19 cellular contexts compared by ENCODE assay signal in genomic region chr10:5502903-5503835, GRCh38. TPM values are rescaled to one million over a fixed set of nuclear protein-coding genes. Genes with fewer than 3 reads are reported as not detected.
DNase-seq lines count a peak whose midpoint lies in the region; FAIRE-seq and TF ChIP-seq lines count a peak whose summit lies in the region.
"Had no signal": no experiment of that assay in that cellular context is flagged by ENCODE, and none has a peak within 500 bp of the region (broad histone marks: within the 10 kb centered on the region; RNA-seq: fewer than 3 reads in every experiment).

No MANE protein-coding gene starts in this region.

- DNase-seq in SIG-M5 treated with dmso at 0.1 percent for 504 hours (lab: John Stamatoyannopoulos, UW; ENCODE audit: unreplicated experiment) (peak; percentile 66), SIG-M5 (lab: John Stamatoyannopoulos, UW) (no peak), NCI-H526 treated with DMSO at 0.1 percent for 48 hours (lab: John Stamatoyannopoulos, UW) (peak; percentile 76), keratinocyte (ENCODE audit: low read depth, low spot score) (no peak), thyroid gland (peak; percentile 90 to 91), ACHN (no peak), G401 (ENCODE audit: low spot score) (no peak), hippocampal formation (lab: John Stamatoyannopoulos, UW) (no peak)
- DNase-seq: activated CD8-positive, alpha-beta memory T cell treated with anti-CD3 and anti-CD28 coated beads, Interleukin-2, amount 10 ng/mL, durations not matched to agents 7 days and 5 days; cortex of kidney; DMS 273 treated with DMSO at 0.1 percent for 48 hours; foreskin melanocyte; NCI-H2107; T1000 had no signal

- peak overlapping the region; percentile 57 for H3K4me2 ChIP-seq in keratinocyte (ENCODE audit: control insufficient read depth, extremely low read depth, insufficient read depth, low read depth, low read length)

- peak; percentile 98 for FAIRE-seq in keratinocyte (lab: Jason Lieb, UNC)
- FAIRE-seq: RCC 7860 had no signal

- H3K36me3 ChIP-seq in keratinocyte (ENCODE audit: control insufficient read depth in 2 of 2, extremely low read depth in 1 of 2, insufficient read depth in 2 of 2, low read length in 2 of 2) (no peaks in the 10 kb centered on the region), thyroid gland (no peaks in the 10 kb centered on the region)

- H2AFZ ChIP-seq in keratinocyte (ENCODE audit: control insufficient read depth, low read length): no peak overlapping the region

- no peaks in the 10 kb centered on the region for H3K9me1 ChIP-seq in keratinocyte (ENCODE audit: control insufficient read depth, extremely low read depth, insufficient read depth, low read length)

- intact Hi-C loops in thyroid gland (cut with DNase I): no loop called here

- H3K4me1 ChIP-seq in keratinocyte (ENCODE audit: control insufficient read depth, extremely low read depth, insufficient read depth, low read length): peaks cover 36% of the 10 kb centered on the region
- H3K4me1 ChIP-seq in thyroid gland: peaks cover 45 to 61% of the 10 kb centered on the region in 2 donors

- H3K9ac ChIP-seq in keratinocyte (ENCODE audit: control insufficient read depth, extremely low read depth, insufficient read depth, low read length): no peak overlapping the region

- no peaks in the 10 kb centered on the region for H4K20me1 ChIP-seq in keratinocyte (ENCODE audit: control insufficient read depth, extremely low read depth, insufficient read depth, low read length)

- H3K27me3 ChIP-seq in keratinocyte (ENCODE audit: control insufficient read depth, extremely low read depth, insufficient read depth, low read length) (peaks cover 3% of the 10 kb centered on the region), thyroid gland (no peaks in the 10 kb centered on the region)

- H3K27ac ChIP-seq in keratinocyte (ENCODE audit: control insufficient read depth, insufficient read depth, low read length): no peak overlapping the region
- peak overlapping the region; percentile 80 to 94 (median 91) for H3K27ac ChIP-seq in thyroid gland

- no peak for TF ChIP-seq CTCF in keratinocyte (optimal IDR thresholded peaks at IDR 0.05 in 1 of 3, IDR thresholded peaks at IDR 0.05 in 1 of 3, conservative IDR thresholded peaks at IDR 0.05 in 1 of 3; ENCODE audit: extremely low read depth in 1 of 3, insufficient read depth in 2 of 3, low read length in 3 of 3)
- no peak for TF ChIP-seq CTCF in thyroid gland (IDR thresholded peaks at IDR 0.05)

- in situ Hi-C loops in ACHN (cut with HindIII; ENCODE audit: low pct_ligation_motif_present, low pct_unique_long_range_greater_than_20kb, low sequenced_read_pairs): no loop called here
- in situ Hi-C loops in G401 (cut with HindIII; ENCODE audit: low sequenced_read_pairs): no loop called here

- no peaks in the 10 kb centered on the region for H3K9me3 ChIP-seq in keratinocyte (ENCODE audit: control insufficient read depth, low read depth, low read length)
- no peaks in the 10 kb centered on the region for H3K9me3 ChIP-seq in thyroid gland

- no peaks in the 10 kb centered on the region for H3K79me2 ChIP-seq in keratinocyte (ENCODE audit: control insufficient read depth, insufficient read depth, low read length)

- TF ChIP-seq POLR2A in thyroid gland (IDR thresholded peaks at IDR 0.05): peak in 1 of 2 donors; percentile 30

- WGBS in thyroid gland, 2 donors: 44 to 51% methylated on average over 8 of the region's 8 CpGs

- H3K4me3 ChIP-seq in keratinocyte (ENCODE audit: control insufficient read depth in 2 of 3, extremely low read depth in 1 of 3, insufficient read depth in 2 of 3, low read depth in 1 of 3, low read length in 3 of 3) (no peak overlapping the region), thyroid gland (replicated peaks in 1 of 3) (no peak overlapping the region)

- dilution Hi-C loops in keratinocyte (cut with MboI; ENCODE audit: extremely low pct_ligation_motif_present, low sequenced_read_pairs): no loop called here

RNA-seq across cellular contexts. Expression of gene CALML5, which starts 3.8 kb away (rescaled TPM):
- 5.7 to 11.4 TPM (median 7.3 TPM) in 3 replicates for polyA plus RNA-seq in keratinocyte
- polyA plus RNA-seq in keratinocyte (2011; ENCODE audit: low read depth): 251 TPM
- polyA plus RNA-seq in keratinocyte (2011; cell fraction: cytosol; rRNA removed): 2.1 and 5.6 TPM in 2 replicates
- 5.2 and 5.9 TPM in 2 replicates for polyA plus RNA-seq in keratinocyte (2011; cell fraction: nucleus; rRNA removed)
- 19.1 and 439 TPM in 2 replicates for polyA plus RNA-seq in keratinocyte (2012; ENCODE audit: low replicate concordance)
- polyA minus RNA-seq in keratinocyte: 0.39 to 0.66 TPM in 2 of 3 replicates, not detected in the other
- 4.0 TPM for polyA minus RNA-seq in keratinocyte (2011; cell fraction: cytosol; rRNA and poly(A)+ RNA removed)
- polyA minus RNA-seq in keratinocyte (2011; cell fraction: nucleus; rRNA and poly(A)+ RNA removed): 4.1 and 6.1 TPM in 2 replicates
- not detected for total RNA-seq in thyroid gland
- total RNA-seq in G401 (2014; rRNA removed; shearing (Covaris generic)): not detected in 2 replicates
- total RNA-seq: A673; activated CD8-positive, alpha-beta memory T cell treated with anti-CD3 and anti-CD28 coated beads, Interleukin-2, amount 10 ng/mL, durations not matched to agents 7 days and 5 days; kidney epithelial cell; neural crest cell; urinary bladder had no signal
- polyA plus RNA-seq: urinary bladder had no signal

RNA-seq across cellular contexts. Expression of gene CALML3, which starts 21.6 kb away (rescaled TPM):
- 7.6 to 20.2 TPM (median 14.1 TPM) in 3 replicates for polyA plus RNA-seq in keratinocyte
- polyA plus RNA-seq in keratinocyte (2011; ENCODE audit: low read depth): 16.6 TPM
- polyA plus RNA-seq in keratinocyte (2011; cell fraction: cytosol; rRNA removed): 10.4 and 31.2 TPM in 2 replicates
- 11.9 and 17.6 TPM in 2 replicates for polyA plus RNA-seq in keratinocyte (2011; cell fraction: nucleus; rRNA removed)
- 15.7 and 23.6 TPM in 2 replicates for polyA plus RNA-seq in keratinocyte (2012; ENCODE audit: low replicate concordance)
- polyA minus RNA-seq in keratinocyte: 2.7 to 5.2 TPM (median 4.4 TPM) in 3 replicates
- 17.1 TPM for polyA minus RNA-seq in keratinocyte (2011; cell fraction: cytosol; rRNA and poly(A)+ RNA removed)
- polyA minus RNA-seq in keratinocyte (2011; cell fraction: nucleus; rRNA and poly(A)+ RNA removed): 4.6 and 6.0 TPM in 2 replicates
- under 1 TPM in 1 of 4 donors, not detected in 3; 0.24 TPM for total RNA-seq in thyroid gland
- total RNA-seq in G401 (2014; rRNA removed; shearing (Covaris generic)): not detected in 2 replicates
- total RNA-seq: A673; activated CD8-positive, alpha-beta memory T cell treated with anti-CD3 and anti-CD28 coated beads, Interleukin-2, amount 10 ng/mL, durations not matched to agents 7 days and 5 days; kidney epithelial cell; neural crest cell; urinary bladder had no signal
- polyA plus RNA-seq: urinary bladder had no signal

Comparison
In these comparisons a context has a peak if more than half of its experiments do, and no peak if none do; other contexts are left out.
1. DNase-seq: peak in SIG-M5 treated with dmso at 0.1 percent for 504 hours (single experiment), NCI-H526 treated with DMSO at 0.1 percent for 48 hours (single experiment) and thyroid gland (2 of 2); none in SIG-M5 (single experiment), keratinocyte (single experiment), ACHN (single experiment), G401 (single experiment) and hippocampal formation (0 of 2).